ENCODE assay signal across 10 cellular contexts in genomic region chr5:124527220-124527991, GRCh38.
DNase-seq lines count a peak whose midpoint lies in the region; ATAC-seq lines count a peak whose summit lies in the region.
"Had no signal": no experiment of that assay in that cellular context is flagged by ENCODE, and none has a peak within 500 bp of the region (broad histone marks: within the 10 kb centered on the region; RNA-seq: fewer than 3 reads in every experiment).

No MANE protein-coding gene starts in this region.

- ATAC-seq in GM18498 (IDR thresholded peaks at IDR 0.05; ENCODE audit: unreplicated experiment) (peak; percentile 31), HG02588 (IDR thresholded peaks at IDR 0.05; ENCODE audit: unreplicated experiment) (peak; percentile 40), HG02840 (IDR thresholded peaks at IDR 0.05; ENCODE audit: low FRiP score, unreplicated experiment) (no peak), HG03460 (IDR thresholded peaks at IDR 0.05; ENCODE audit: unreplicated experiment) (no peak)

- peak; percentile 78 for DNase-seq in amniotic epithelial cell (ENCODE audit: low read depth)
- DNase-seq in medulla oblongata (ENCODE audit: extremely low spot score): peak; percentile 42
- no peak for DNase-seq in OCI-M2 (lab: John Stamatoyannopoulos, UW; ENCODE audit: unreplicated experiment)
- DNase-seq in NCI-H510A treated with DMSO at 0.1 percent for 48 hours (lab: John Stamatoyannopoulos, UW): no peak
- DNase-seq: activated CD8-positive, alpha-beta memory T cell treated with anti-CD3 and anti-CD28 coated beads, Interleukin-2, amount 50 U/mL, for 48 hours; NCI-H226 had no signal

Comparison
In these comparisons a context has a peak if more than half of its experiments do, and no peak if none do; other contexts are left out.
1. ATAC-seq: peak in GM18498 (single experiment) and HG02588 (single experiment); none in HG02840 (single experiment) and HG03460 (single experiment).
2. DNase-seq: peak in amniotic epithelial cell (single experiment) and medulla oblongata (single experiment); none in OCI-M2 (single experiment) and NCI-H510A treated with DMSO at 0.1 percent for 48 hours (single experiment).